Comparison of ENCODE assay signal across 24 cellular contexts in genomic region chr13:93577105-93577504, GRCh38.
"Had no signal": no experiment of that assay in that cellular context is flagged by ENCODE, and none has a peak within 500 bp of the region (broad histone marks: within the 10 kb centered on the region; RNA-seq: fewer than 3 reads in every experiment).

No MANE protein-coding gene starts in this region.

- H3K4me3 ChIP-seq: esophagus squamous epithelium, heart right ventricle, left lung, neural progenitor cell, sigmoid colon, stomach, thyroid gland, vagina had no signal

- H3K27me3 ChIP-seq: esophagus squamous epithelium, heart right ventricle, left lung, neural progenitor cell, sigmoid colon, stomach, thyroid gland, vagina had no signal

- ATAC-seq: heart right ventricle; left cardiac atrium; left lung; naive thymus-derived CD4-positive, alpha-beta T cell; stimulated activated effector memory CD8-positive, alpha-beta T cell treated with anti-CD3 and anti-CD28 coated beads, Interleukin-12 subunit alpha, Interleukin-12 subunit beta, amount 100 ng/mL, for 72 hours had no signal

- H3K27ac ChIP-seq: esophagus squamous epithelium, heart right ventricle, left lung, neural progenitor cell, parathyroid adenoma, sigmoid colon, stomach, thyroid gland, vagina had no signal

- H3K36me3 ChIP-seq: esophagus squamous epithelium, heart right ventricle, left lung, neural progenitor cell, sigmoid colon, stomach, thyroid gland, vagina had no signal

- H3K9me3 ChIP-seq: esophagus squamous epithelium, heart right ventricle, left lung, sigmoid colon, stomach, thyroid gland, vagina had no signal

- H3K9ac ChIP-seq: neural progenitor cell, parathyroid adenoma had no signal

- DNase-seq: dermis blood vessel endothelial cell; effector memory CD4-positive, alpha-beta T cell; erythroblast; esophagus squamous epithelium; foreskin melanocyte; glutamatergic neuron; heart right ventricle; hippocampal formation; left cardiac atrium; left lung; mesenchymal stem cell; midbrain; naive thymus-derived CD4-positive, alpha-beta T cell; sigmoid colon; stimulated activated CD4-positive, alpha-beta T cell treated with anti-CD3 and anti-CD28 coated beads, Interleukin-2, amount 100 ng/mL, for 24 hours; stimulated activated CD4-positive, alpha-beta T cell treated with anti-CD3 and anti-CD28 coated beads, Interleukin-4, amount 100 ng/mL, for 24 hours; stimulated activated naive CD4-positive, alpha-beta T cell treated with Interleukin-2 at 50 U/mL for 16 hours; stomach; thyroid gland; trophoblast cell had no signal

- H3K4me1 ChIP-seq: esophagus squamous epithelium, heart right ventricle, left lung, neural progenitor cell, parathyroid adenoma, sigmoid colon, stomach, thyroid gland, vagina had no signal
